9 cellular contexts compared by ENCODE assay signal in the genomic region with DNA sequence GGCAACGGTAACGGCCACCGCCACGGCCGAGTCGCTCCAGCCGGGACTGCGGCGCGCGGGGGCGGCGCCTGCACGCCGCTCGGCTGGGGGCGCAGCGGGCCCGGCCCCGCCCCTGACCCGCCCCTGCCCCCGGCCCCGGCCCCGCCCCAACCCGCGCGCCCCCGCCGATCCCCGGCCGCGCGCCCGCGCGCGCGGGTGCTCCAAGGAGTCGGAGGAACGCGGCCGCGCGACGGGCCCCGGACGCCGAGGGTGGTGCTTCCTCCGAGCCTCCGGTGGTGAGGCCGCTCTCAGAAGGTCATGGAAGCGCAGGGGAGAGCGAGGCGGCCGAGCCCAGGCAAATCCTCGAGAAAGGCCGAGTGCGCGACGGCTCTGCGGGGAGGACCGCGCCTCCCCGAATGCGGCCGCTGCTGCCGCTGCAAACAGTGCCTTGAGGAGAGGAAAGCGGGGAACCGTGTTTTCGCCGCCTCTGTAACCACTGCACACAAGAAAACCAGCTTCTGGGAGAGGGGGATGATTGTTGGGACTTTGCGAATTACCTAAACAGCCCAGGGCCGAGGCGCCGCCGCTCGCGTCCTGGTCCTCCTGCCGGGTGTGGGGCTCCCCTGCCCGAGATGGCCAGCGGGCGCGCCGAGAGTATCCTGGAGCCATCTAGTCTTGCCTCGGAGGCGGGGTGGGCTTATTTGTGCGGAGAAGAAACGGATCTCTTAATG. TPM values are rescaled to one million over a fixed set of nuclear protein-coding genes. Genes with fewer than 3 reads are reported as not detected.
DNase-seq lines count a peak whose midpoint lies in the region; ATAC-seq and TF ChIP-seq lines count a peak whose summit lies in the region.
"Had no signal": no experiment of that assay in that cellular context is flagged by ENCODE, and none has a peak within 500 bp of the region (broad histone marks: within the 10 kb centered on the region; RNA-seq: fewer than 3 reads in every experiment).

A gene with protein sequence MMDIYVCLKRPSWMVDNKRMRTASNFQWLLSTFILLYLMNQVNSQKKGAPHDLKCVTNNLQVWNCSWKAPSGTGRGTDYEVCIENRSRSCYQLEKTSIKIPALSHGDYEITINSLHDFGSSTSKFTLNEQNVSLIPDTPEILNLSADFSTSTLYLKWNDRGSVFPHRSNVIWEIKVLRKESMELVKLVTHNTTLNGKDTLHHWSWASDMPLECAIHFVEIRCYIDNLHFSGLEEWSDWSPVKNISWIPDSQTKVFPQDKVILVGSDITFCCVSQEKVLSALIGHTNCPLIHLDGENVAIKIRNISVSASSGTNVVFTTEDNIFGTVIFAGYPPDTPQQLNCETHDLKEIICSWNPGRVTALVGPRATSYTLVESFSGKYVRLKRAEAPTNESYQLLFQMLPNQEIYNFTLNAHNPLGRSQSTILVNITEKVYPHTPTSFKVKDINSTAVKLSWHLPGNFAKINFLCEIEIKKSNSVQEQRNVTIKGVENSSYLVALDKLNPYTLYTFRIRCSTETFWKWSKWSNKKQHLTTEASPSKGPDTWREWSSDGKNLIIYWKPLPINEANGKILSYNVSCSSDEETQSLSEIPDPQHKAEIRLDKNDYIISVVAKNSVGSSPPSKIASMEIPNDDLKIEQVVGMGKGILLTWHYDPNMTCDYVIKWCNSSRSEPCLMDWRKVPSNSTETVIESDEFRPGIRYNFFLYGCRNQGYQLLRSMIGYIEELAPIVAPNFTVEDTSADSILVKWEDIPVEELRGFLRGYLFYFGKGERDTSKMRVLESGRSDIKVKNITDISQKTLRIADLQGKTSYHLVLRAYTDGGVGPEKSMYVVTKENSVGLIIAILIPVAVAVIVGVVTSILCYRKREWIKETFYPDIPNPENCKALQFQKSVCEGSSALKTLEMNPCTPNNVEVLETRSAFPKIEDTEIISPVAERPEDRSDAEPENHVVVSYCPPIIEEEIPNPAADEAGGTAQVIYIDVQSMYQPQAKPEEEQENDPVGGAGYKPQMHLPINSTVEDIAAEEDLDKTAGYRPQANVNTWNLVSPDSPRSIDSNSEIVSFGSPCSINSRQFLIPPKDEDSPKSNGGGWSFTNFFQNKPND (minus strand): TSS at position 48 of the 710 bp plus-strand sequence. CDS start 25,999 bp downstream, outside the sequence.

- intact Hi-C loops in adrenal gland (cut with DNase I) (loop anchor here (5.0 to 10.0 kb wide), 2 partner anchors 114 to 248 kb away; no protein-coding TSS in a partner anchor), head of caudate nucleus (cut with DNase I) (loop anchor here (10.0 kb wide), 2 partner anchors 108 to 248 kb away; no protein-coding TSS in a partner anchor)

- WGBS in adrenal gland, 4 donors: 0 to 1% (median 1%) methylated on average over 15 to 88 of the region's 88 CpGs
- WGBS in tibial nerve, 2 donors: 1% methylated on average over 16 to 53 of the region's 88 CpGs

- TF ChIP-seq POLR2A in adrenal gland (IDR thresholded peaks at IDR 0.05) (peak; percentile 23 to 75), tibial nerve (IDR thresholded peaks at IDR 0.05) (peak; percentile 58 to 89)

- H3K4me1 ChIP-seq in SJCRH30: peaks cover 5% of the 10 kb centered on the region; the same call in 1 of the 2 replicates
- peaks cover 7 to 15% of the 10 kb centered on the region in 2 donors for H3K4me1 ChIP-seq in adrenal gland (replicated peaks in 1 of 2)
- H3K4me1 ChIP-seq in tibial nerve: peaks cover 0 to 29% (median 2%) of the 10 kb centered on the region in 4 donors

- peak; percentile 86 to 87 for DNase-seq in NCI-H2081 (lab: John Stamatoyannopoulos, UW)
- no peak for DNase-seq in NCI-H2081 treated with DMSO at 0.1 percent for 48 hours (lab: John Stamatoyannopoulos, UW)
- peak; percentile 91 to 92 for DNase-seq in SJCRH30
- peak; percentile 85 to 90 (median 86) for DNase-seq in adrenal gland
- peak; percentile 64 to 95 (median 88) for DNase-seq in head of caudate nucleus
- DNase-seq in non-pigmented ciliary epithelial cell (ENCODE audit: low read depth): peak; percentile 26
- DNase-seq in tibial nerve (ENCODE audit: low spot score in 2 of 2): peak; percentile 61 to 70
- DNase-seq: DND-41 had no signal

- peak in 1 of 6 experiments; percentile 7 for TF ChIP-seq CTCF in adrenal gland (IDR thresholded peaks at IDR 0.05)
- peak in 1 of 5 experiments; percentile 27 for TF ChIP-seq CTCF in tibial nerve (IDR thresholded peaks at IDR 0.05)

- H3K36me3 ChIP-seq in SJCRH30 (no peaks in the 10 kb centered on the region), adrenal gland (replicated peaks in 1 of 2) (no peaks in the 10 kb centered on the region), tibial nerve (no peaks in the 10 kb centered on the region)

- TF ChIP-seq EP300 in tibial nerve (IDR thresholded peaks at IDR 0.05): peak in 1 of 2 donors; percentile 96

- H3K27ac ChIP-seq in SJCRH30: peak within 1 kb of the TSS; percentile 78
- peak within 1 kb of the TSS; percentile 18 to 98 (median 92) for H3K27ac ChIP-seq in adrenal gland
- H3K27ac ChIP-seq in tibial nerve: peak within 1 kb of the TSS; percentile 92 to 97 (median 92)

- H3K27me3 ChIP-seq in SJCRH30 (no peaks in the 10 kb centered on the region), adrenal gland (no peaks in the 10 kb centered on the region), tibial nerve (peaks cover 0 to 3% of the 10 kb centered on the region in 2 donors)

- peak within 1 kb of the TSS; percentile 93 for H3K4me3 ChIP-seq in SJCRH30
- H3K4me3 ChIP-seq in adrenal gland: peak within 1 kb of the TSS; percentile 16 to 97 (median 76)
- H3K4me3 ChIP-seq in tibial nerve: peak within 1 kb of the TSS; percentile 72 to 98 (median 94)

- H3K9me3 ChIP-seq in SJCRH30 (replicated peaks): no peaks in the 10 kb centered on the region
- no peaks in the 10 kb centered on the region for H3K9me3 ChIP-seq in adrenal gland (replicated peaks in 1 of 3)
- no peaks in the 10 kb centered on the region for H3K9me3 ChIP-seq in tibial nerve

- ATAC-seq in HG03565 (IDR thresholded peaks at IDR 0.05; ENCODE audit: unreplicated experiment): peak; percentile 48

RNA-seq across cellular contexts. Expression of the gene that starts here (rescaled TPM):
- 27.4 and 30.6 TPM in 2 replicates for total RNA-seq in SJCRH30 (2014; rRNA removed; shearing (Covaris generic))
- total RNA-seq in adrenal gland: 100 to 1,000 TPM in 3 of 8 donors, 10 to 100 TPM in 5; 43.2 to 118 (median 68.0) TPM
- polyA plus RNA-seq in adrenal gland: 10 to 100 TPM in 2 of 3 donors, 1 to 10 TPM in 1; 9.2 to 18.3 (median 10.2) TPM
- 100 to 1,000 TPM; 145 to 247 (median 212) TPM for total RNA-seq in tibial nerve
